Comparison of ENCODE assay signal across 24 cellular contexts in the genomic region with DNA sequence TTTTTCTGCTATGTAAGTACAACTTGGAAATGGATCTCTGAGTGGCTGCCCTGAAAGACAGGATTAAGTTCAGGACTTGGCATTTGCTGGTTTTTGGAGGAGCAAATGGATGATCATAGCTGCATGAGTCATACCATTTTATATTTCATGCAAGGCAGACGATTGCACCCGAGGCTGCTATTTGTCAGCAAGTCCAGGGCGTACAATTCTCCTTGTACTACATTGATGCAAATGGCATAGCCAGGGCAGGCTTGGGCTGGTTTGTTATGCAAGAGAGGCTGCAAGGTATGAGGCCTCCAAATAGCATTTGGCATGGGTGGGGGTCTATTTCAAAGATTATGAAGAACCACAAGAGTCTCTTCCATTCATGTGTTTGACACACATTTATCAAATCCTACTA.
"Had no signal": no experiment of that assay in that cellular context is flagged by ENCODE, and none has a peak within 500 bp of the region (broad histone marks: within the 10 kb centered on the region; RNA-seq: fewer than 3 reads in every experiment).

No MANE protein-coding gene starts in this region.

- H3K4me3 Mint-ChIP-seq: nephron progenitor cell; stimulated activated naive B cell treated with anti-CD40 and anti-IgM and Interleukin-4, amounts not matched to agents 10 μg/mL and 1 μg/mL and 100 μg/mL, for 72 hours; stimulated activated naive CD8-positive, alpha-beta T cell treated with anti-CD3 and anti-CD28 coated beads, Interleukin-15, amount 100 ng/mL, for 72 hours had no signal

- H3K9me3 Mint-ChIP-seq: naive B cell; nephron progenitor cell; stimulated activated naive B cell treated with anti-CD40 and anti-IgM and Interleukin-4, amounts not matched to agents 10 μg/mL and 1 μg/mL and 100 μg/mL, for 72 hours; stimulated activated naive CD8-positive, alpha-beta T cell treated with anti-CD3 and anti-CD28 coated beads, Interleukin-15, amount 100 ng/mL, for 72 hours had no signal

- DNase-seq: colonic mucosa; dermis blood vessel endothelial cell; effector CD8-positive, alpha-beta T cell; esophagus squamous epithelium; foreskin fibroblast; kidney; left cardiac atrium; left ventricle myocardium inferior; lower lobe of right lung; mesendoderm; naive B cell; nephron progenitor cell; spleen; stimulated activated CD4-positive, alpha-beta T cell treated with anti-CD3 and anti-CD28 coated beads, Interleukin-15, amount 100 ng/mL, for 24 hours; stimulated activated CD4-positive, alpha-beta T cell treated with anti-CD3 and anti-CD28 coated beads, Interleukin-1b, Interleukin-23, amount 100 ng/mL, for 48 hours; stimulated activated CD4-positive, alpha-beta T cell treated with anti-CD3 and anti-CD28 coated beads, Interleukin-4, amount 100 ng/mL, for 24 hours; stimulated activated naive B cell treated with anti-CD40 and anti-IgM and Interleukin-4, amounts not matched to agents 10 μg/mL and 1 μg/mL and 100 μg/mL, for 72 hours; stimulated activated naive CD8-positive, alpha-beta T cell treated with anti-CD3 and anti-CD28 coated beads, Interleukin-15, amount 100 ng/mL, for 72 hours; thyroid gland; upper lobe of left lung; uterus had no signal

- H3K4me3 ChIP-seq: colonic mucosa, esophagus squamous epithelium, hepatocyte, left ventricle myocardium inferior, lower lobe of right lung, spleen, thyroid gland, upper lobe of left lung, uterus had no signal

- H3K27ac Mint-ChIP-seq: nephron progenitor cell had no signal

- H3K4me1 Mint-ChIP-seq: nephron progenitor cell; stimulated activated naive B cell treated with anti-CD40 and anti-IgM and Interleukin-4, amounts not matched to agents 10 μg/mL and 1 μg/mL and 100 μg/mL, for 72 hours; stimulated activated naive CD8-positive, alpha-beta T cell treated with anti-CD3 and anti-CD28 coated beads, Interleukin-15, amount 100 ng/mL, for 72 hours had no signal

- H3K27me3 Mint-ChIP-seq: naive B cell; stimulated activated naive B cell treated with anti-CD40 and anti-IgM and Interleukin-4, amounts not matched to agents 10 μg/mL and 1 μg/mL and 100 μg/mL, for 72 hours; stimulated activated naive CD8-positive, alpha-beta T cell treated with anti-CD3 and anti-CD28 coated beads, Interleukin-15, amount 100 ng/mL, for 72 hours had no signal

- ATAC-seq: left cardiac atrium; lower lobe of right lung; sciatic nerve; stimulated activated naive B cell treated with anti-CD40 and anti-IgM and Interleukin-4, amounts not matched to agents 10 μg/mL and 1 μg/mL and 100 μg/mL, for 72 hours; stimulated activated naive CD8-positive, alpha-beta T cell treated with anti-CD3 and anti-CD28 coated beads, Interleukin-15, amount 100 ng/mL, for 72 hours had no signal

- H3K27ac ChIP-seq: colonic mucosa, epithelial cell of prostate, esophagus squamous epithelium, hepatocyte, left ventricle myocardium inferior, lower lobe of right lung, spleen, thyroid gland, upper lobe of left lung, uterus had no signal
